Comparison of ENCODE assay signal across 24 cellular contexts in the genomic region with DNA sequence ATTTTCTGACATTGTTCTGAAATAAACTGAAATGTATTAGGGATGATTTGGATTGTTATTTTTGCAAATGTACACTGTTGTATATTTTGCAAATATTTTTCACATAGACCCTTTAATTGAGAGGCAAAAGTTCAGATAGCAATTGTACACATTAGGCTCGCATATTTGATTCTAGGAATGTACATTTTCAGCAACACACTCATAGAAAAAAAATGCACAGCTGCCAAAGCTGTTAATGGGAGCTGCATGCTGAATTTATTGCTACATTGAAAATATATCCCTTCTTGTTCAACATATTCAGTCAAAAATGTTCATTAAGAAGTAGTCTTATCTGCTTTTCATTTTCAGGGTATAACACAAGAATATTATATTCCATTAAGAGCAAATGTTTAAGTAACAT.
"Had no signal": no experiment of that assay in that cellular context is flagged by ENCODE, and none has a peak within 500 bp of the region (broad histone marks: within the 10 kb centered on the region; RNA-seq: fewer than 3 reads in every experiment).

No MANE protein-coding gene starts in this region.

- DNase-seq: activated CD4-positive, alpha-beta T cell treated with anti-CD3 and anti-CD28 coated beads for 36 hours; activated CD8-positive, alpha-beta memory T cell treated with anti-CD3 and anti-CD28 coated beads, Interleukin-2, amount 50 U/mL, for 4 hours; activated CD8-positive, alpha-beta T cell treated with anti-CD3 and anti-CD28 coated beads, Interleukin-2, amount 10 ng/mL, durations not matched to agents 7 days and 5 days; activated effector memory CD4-positive, alpha-beta T cell treated with anti-CD3 and anti-CD28 coated beads, Interleukin-2, amount 50 U/mL, for 16 hours; activated T-cell treated with anti-CD3 and anti-CD28 coated beads, Interleukin-2, amount 50 U/mL, for 48 hours; dorsolateral prefrontal cortex; endodermal cell; kidney; left lung; mammary epithelial cell; mucosa of descending colon; occipital lobe; right lobe of liver; stimulated activated CD4-positive, alpha-beta T cell treated with anti-CD3 and anti-CD28 coated beads, Interleukin-12 subunit alpha, Interleukin-12 subunit beta, amount 100 ng/mL, for 4 hours; stimulated activated CD4-positive, alpha-beta T cell treated with anti-CD3 and anti-CD28 coated beads, Interleukin-2, amount 100 ng/mL, for 24 hours; stomach; T-helper 17 cell; testis; upper lobe of left lung had no signal

- H3K4me3 Mint-ChIP-seq: activated CD4-positive, alpha-beta T cell treated with anti-CD3 and anti-CD28 coated beads for 36 hours; activated CD8-positive, alpha-beta T cell treated with anti-CD3 and anti-CD28 coated beads, Interleukin-2, amount 10 ng/mL, durations not matched to agents 7 days and 5 days; activated naive CD4-positive, alpha-beta T cell treated with anti-CD3 and anti-CD28 coated beads, Interleukin-2, amount 50 U/mL, for 24 hours; endodermal cell; natural killer cell treated with Interleukin-12 subunit alpha and Interleukin-12 subunit beta and Interleukin-15 and Interleukin-18, amount 100 ng/mL, for 72 hours; T-helper 17 cell had no signal

- H3K27ac Mint-ChIP-seq: activated CD4-positive, alpha-beta T cell treated with anti-CD3 and anti-CD28 coated beads for 36 hours; activated CD8-positive, alpha-beta T cell treated with anti-CD3 and anti-CD28 coated beads, Interleukin-2, amount 10 ng/mL, durations not matched to agents 7 days and 5 days; activated naive CD4-positive, alpha-beta T cell treated with anti-CD3 and anti-CD28 coated beads, Interleukin-2, amount 50 U/mL, for 24 hours; endodermal cell; natural killer cell treated with Interleukin-12 subunit alpha and Interleukin-12 subunit beta and Interleukin-15 and Interleukin-18, amount 100 ng/mL, for 72 hours; progenitor cell of endocrine pancreas; T-helper 17 cell had no signal

- H3K4me1 ChIP-seq: breast epithelium, left lung, right lobe of liver, stomach, testis, upper lobe of left lung had no signal

- H3K36me3 Mint-ChIP-seq: activated naive CD4-positive, alpha-beta T cell treated with anti-CD3 and anti-CD28 coated beads, Interleukin-2, amount 50 U/mL, for 24 hours; natural killer cell treated with Interleukin-12 subunit alpha and Interleukin-12 subunit beta and Interleukin-15 and Interleukin-18, amount 100 ng/mL, for 72 hours had no signal

- H3K79me2 ChIP-seq: hepatocyte had no signal

- H2AFZ ChIP-seq: hepatocyte had no signal

- H3K9me3 ChIP-seq: breast epithelium, left lung, mucosa of descending colon, right lobe of liver, stomach, testis, upper lobe of left lung had no signal

- H3K27ac ChIP-seq: breast epithelium, dorsolateral prefrontal cortex, hepatocyte, left lung, right lobe of liver, stomach, testis, upper lobe of left lung had no signal

- FAIRE-seq: kidney had no signal

- H3K36me3 ChIP-seq: breast epithelium, left lung, right lobe of liver, stomach, upper lobe of left lung had no signal

- H3K4me2 ChIP-seq: hepatocyte had no signal

- H3K27me3 Mint-ChIP-seq: activated CD4-positive, alpha-beta T cell treated with anti-CD3 and anti-CD28 coated beads for 36 hours; activated naive CD4-positive, alpha-beta T cell treated with anti-CD3 and anti-CD28 coated beads, Interleukin-2, amount 50 U/mL, for 24 hours; natural killer cell treated with Interleukin-12 subunit alpha and Interleukin-12 subunit beta and Interleukin-15 and Interleukin-18, amount 100 ng/mL, for 72 hours; progenitor cell of endocrine pancreas; T-helper 17 cell had no signal

- ATAC-seq: activated CD4-positive, alpha-beta T cell treated with anti-CD3 and anti-CD28 coated beads for 36 hours; activated CD8-positive, alpha-beta T cell treated with anti-CD3 and anti-CD28 coated beads, Interleukin-2, amount 10 ng/mL, durations not matched to agents 7 days and 5 days; left lung; mucosa of descending colon; natural killer cell treated with Interleukin-12 subunit alpha and Interleukin-12 subunit beta and Interleukin-15 and Interleukin-18, amount 100 ng/mL, for 72 hours; right lobe of liver; T-helper 17 cell had no signal

- H3K4me3 ChIP-seq: breast epithelium, dorsolateral prefrontal cortex, hepatocyte, left lung, mucosa of descending colon, right lobe of liver, stomach, testis, upper lobe of left lung had no signal

- H3K9me3 Mint-ChIP-seq: activated naive CD4-positive, alpha-beta T cell treated with anti-CD3 and anti-CD28 coated beads, Interleukin-2, amount 50 U/mL, for 24 hours; endodermal cell had no signal

- H3K27me3 ChIP-seq: breast epithelium, dorsolateral prefrontal cortex, hepatocyte, left lung, right lobe of liver, stomach, testis, upper lobe of left lung had no signal

- H3K4me1 Mint-ChIP-seq: activated CD4-positive, alpha-beta T cell treated with anti-CD3 and anti-CD28 coated beads for 36 hours; activated naive CD4-positive, alpha-beta T cell treated with anti-CD3 and anti-CD28 coated beads, Interleukin-2, amount 50 U/mL, for 24 hours; endodermal cell; T-helper 17 cell had no signal
